ENCODE assay signal across 39 cellular contexts in the genomic region with DNA sequence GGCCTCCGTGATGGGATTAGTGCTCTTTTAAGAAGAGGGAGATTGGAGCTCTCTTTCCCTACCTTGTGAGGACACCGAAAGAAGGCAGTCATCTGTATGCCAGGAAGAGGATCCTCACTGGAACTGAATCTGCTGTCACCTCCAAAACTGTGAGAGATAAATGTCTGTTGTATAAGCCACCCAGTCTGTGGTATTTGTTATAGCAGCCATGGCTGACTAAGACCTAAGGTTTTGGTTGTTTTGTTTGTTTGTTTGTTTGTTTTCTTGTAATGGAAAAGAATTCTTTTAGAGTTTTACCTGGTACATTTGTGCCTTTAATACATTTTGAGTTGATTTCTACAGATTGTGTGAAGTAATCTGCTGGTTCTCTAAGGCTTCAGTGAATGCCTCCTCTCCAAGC.
"Had no signal": no experiment of that assay in that cellular context is flagged by ENCODE, and none has a peak within 500 bp of the region (broad histone marks: within the 10 kb centered on the region; RNA-seq: fewer than 3 reads in every experiment).

No MANE protein-coding gene starts in this region.

- H3K36me3 Mint-ChIP-seq: activated naive CD4-positive, alpha-beta T cell treated with anti-CD3 and anti-CD28 coated beads, Interleukin-2, amount 50 U/mL, for 72 hours; activated naive CD8-positive, alpha-beta T cell treated with anti-CD3 and anti-CD28 coated beads for 36 hours; activated naive CD8-positive, alpha-beta T cell treated with anti-CD3 and anti-CD28 coated beads, Interleukin-2, amount 10 ng/mL, durations not matched to agents 7 days and 5 days had no signal

- H3K9me3 Mint-ChIP-seq: activated naive CD4-positive, alpha-beta T cell treated with anti-CD3 and anti-CD28 coated beads, Interleukin-2, amount 10 ng/mL, durations not matched to agents 7 days and 5 days; activated naive CD4-positive, alpha-beta T cell treated with anti-CD3 and anti-CD28 coated beads, Interleukin-2, amount 50 U/mL, for 24 hours; activated naive CD4-positive, alpha-beta T cell treated with anti-CD3 and anti-CD28 coated beads, Interleukin-2, amount 50 U/mL, for 72 hours; activated naive CD8-positive, alpha-beta T cell treated with anti-CD3 and anti-CD28 coated beads for 36 hours; activated naive CD8-positive, alpha-beta T cell treated with anti-CD3 and anti-CD28 coated beads, Interleukin-2, amount 10 ng/mL, durations not matched to agents 7 days and 5 days; activated naive CD8-positive, alpha-beta T cell treated with anti-CD3 and anti-CD28 coated beads, Interleukin-2, amount 50 U/mL, for 24 hours; activated T-cell treated with anti-CD3 and anti-CD28 coated beads, Interleukin-2, amount 50 U/mL, for 24 hours; activated T-cell treated with anti-CD3 and anti-CD28 coated beads, Interleukin-2, amount 50 U/mL, for 4 hours; activated T-cell treated with anti-CD3 and anti-CD28 coated beads, Interleukin-2, amount 50 U/mL, for 72 hours; activated T-helper 1 cell treated with anti-CD3 and anti-CD28 coated beads, Interleukin-12 subunit alpha, Interleukin-12 subunit beta, Interleukin-2, Interleukin-4 antibody, amounts not matched to agents 30 ng/mL and 10 ng/mL and 1 ng/mL, durations not matched to agents 14 hours and 24 hours and 36 hours; activated T-helper 17 cell treated with anti-CD3 and anti-CD28 coated beads, Interleukin-2, amount 50 U/mL, for 72 hours; activated T-helper 2 cell treated with anti-CD3 and anti-CD28 coated beads, Interferon-gamma antibody, Interleukin-2, Interleukin-4, amounts not matched to agents 10 μg/mL and 5 μg/mL and 100 μg/mL, durations not matched to agents 14 hours and 24 hours and 36 hours; brain; central memory CD8-positive, alpha-beta T cell had no signal

- H3K27me3 ChIP-seq: ascending aorta, cardiac muscle cell had no signal

- H3K27ac ChIP-seq: adrenal gland, ascending aorta, body of pancreas, brain microvascular endothelial cell, breast epithelium, cardiac muscle cell had no signal

- H3K4me3 Mint-ChIP-seq: activated naive CD4-positive, alpha-beta T cell treated with anti-CD3 and anti-CD28 coated beads, Interleukin-2, amount 10 ng/mL, durations not matched to agents 7 days and 5 days; activated naive CD4-positive, alpha-beta T cell treated with anti-CD3 and anti-CD28 coated beads, Interleukin-2, amount 50 U/mL, for 24 hours; activated naive CD8-positive, alpha-beta T cell; activated naive CD8-positive, alpha-beta T cell treated with anti-CD3 and anti-CD28 coated beads for 36 hours; activated naive CD8-positive, alpha-beta T cell treated with anti-CD3 and anti-CD28 coated beads, Interleukin-2, amount 10 ng/mL, durations not matched to agents 7 days and 5 days; activated naive CD8-positive, alpha-beta T cell treated with anti-CD3 and anti-CD28 coated beads, Interleukin-2, amount 50 U/mL, for 24 hours; activated T-cell treated with anti-CD3 and anti-CD28 coated beads, Interleukin-2, amount 50 U/mL, for 24 hours; activated T-cell treated with anti-CD3 and anti-CD28 coated beads, Interleukin-2, amount 50 U/mL, for 4 hours; activated T-cell treated with anti-CD3 and anti-CD28 coated beads, Interleukin-2, amount 50 U/mL, for 72 hours; activated T-helper 1 cell treated with anti-CD3 and anti-CD28 coated beads, Interleukin-12 subunit alpha, Interleukin-12 subunit beta, Interleukin-2, Interleukin-4 antibody, amounts not matched to agents 30 ng/mL and 10 ng/mL and 1 ng/mL, durations not matched to agents 14 hours and 24 hours and 36 hours; activated T-helper 17 cell treated with anti-CD3 and anti-CD28 coated beads, Interleukin-2, amount 50 U/mL, for 72 hours; brain; central memory CD8-positive, alpha-beta T cell had no signal

- H3K9me3 ChIP-seq: adrenal gland, ascending aorta, body of pancreas, breast epithelium had no signal

- FAIRE-seq: astrocyte, bronchial epithelial cell, colon had no signal

- H3K4me1 ChIP-seq: ascending aorta, body of pancreas, breast epithelium had no signal

- H3K27ac Mint-ChIP-seq: activated naive CD4-positive, alpha-beta T cell treated with anti-CD3 and anti-CD28 coated beads, Interleukin-2, amount 10 ng/mL, durations not matched to agents 7 days and 5 days; activated naive CD4-positive, alpha-beta T cell treated with anti-CD3 and anti-CD28 coated beads, Interleukin-2, amount 50 U/mL, for 24 hours; activated naive CD4-positive, alpha-beta T cell treated with anti-CD3 and anti-CD28 coated beads, Interleukin-2, amount 50 U/mL, for 72 hours; activated naive CD8-positive, alpha-beta T cell; activated naive CD8-positive, alpha-beta T cell treated with anti-CD3 and anti-CD28 coated beads for 36 hours; activated naive CD8-positive, alpha-beta T cell treated with anti-CD3 and anti-CD28 coated beads, Interleukin-2, amount 10 ng/mL, durations not matched to agents 7 days and 5 days; activated naive CD8-positive, alpha-beta T cell treated with anti-CD3 and anti-CD28 coated beads, Interleukin-2, amount 50 U/mL, for 24 hours; activated T-cell treated with anti-CD3 and anti-CD28 coated beads, Interleukin-2, amount 50 U/mL, for 24 hours; activated T-cell treated with anti-CD3 and anti-CD28 coated beads, Interleukin-2, amount 50 U/mL, for 72 hours; activated T-helper 1 cell treated with anti-CD3 and anti-CD28 coated beads, Interleukin-12 subunit alpha, Interleukin-12 subunit beta, Interleukin-2, Interleukin-4 antibody, amounts not matched to agents 30 ng/mL and 10 ng/mL and 1 ng/mL, durations not matched to agents 14 hours and 24 hours and 36 hours; activated T-helper 17 cell treated with anti-CD3 and anti-CD28 coated beads, Interleukin-2, amount 50 U/mL, for 72 hours; activated T-helper 2 cell treated with anti-CD3 and anti-CD28 coated beads, Interferon-gamma antibody, Interleukin-2, Interleukin-4, amounts not matched to agents 10 μg/mL and 5 μg/mL and 100 μg/mL, durations not matched to agents 14 hours and 24 hours and 36 hours; brain had no signal

- DNase-seq: activated effector memory CD4-positive, alpha-beta T cell treated with anti-CD3 and anti-CD28 coated beads, Interleukin-2, amount 50 U/mL, for 16 hours; activated effector memory CD4-positive, alpha-beta T cell treated with Interleukin-2 at 50 U/mL for 16 hours; activated gamma-delta T cell; activated gamma-delta T cell treated with Interleukin-2 at 50 U/mL for 16 hours; activated naive CD4-positive, alpha-beta T cell treated with anti-CD3 and anti-CD28 coated beads, Interleukin-2, amount 10 ng/mL, durations not matched to agents 7 days and 5 days; activated naive CD4-positive, alpha-beta T cell treated with anti-CD3 and anti-CD28 coated beads, Interleukin-2, amount 50 U/mL, for 16 hours; activated naive CD4-positive, alpha-beta T cell treated with Interleukin-2 at 50 U/mL for 16 hours; activated naive CD8-positive, alpha-beta T cell treated with anti-CD3 and anti-CD28 coated beads for 36 hours; activated naive CD8-positive, alpha-beta T cell treated with anti-CD3 and anti-CD28 coated beads, Interleukin-2, amount 10 ng/mL, durations not matched to agents 7 days and 5 days; activated naive CD8-positive, alpha-beta T cell treated with anti-CD3 and anti-CD28 coated beads, Interleukin-2, amount 50 U/mL, for 24 hours; activated T-cell treated with anti-CD3 and anti-CD28 coated beads, Interleukin-2, amount 50 U/mL, for 1 hour; activated T-cell treated with anti-CD3 and anti-CD28 coated beads, Interleukin-2, amount 50 U/mL, for 24 hours; activated T-cell treated with anti-CD3 and anti-CD28 coated beads, Interleukin-2, amount 50 U/mL, for 4 hours; activated T-cell treated with anti-CD3 and anti-CD28 coated beads, Interleukin-2, amount 50 U/mL, for 48 hours; activated T-cell treated with anti-CD3 and anti-CD28 coated beads, Interleukin-2, amount 50 U/mL, for 72 hours; adrenal gland; amniotic stem cell; amygdala; anterior cingulate cortex; aorta; body of pancreas; brain microvascular endothelial cell; caudate nucleus; central memory CD4-positive, alpha-beta T cell; cerebellar nuclear complex had no signal

- ATAC-seq: activated naive CD4-positive, alpha-beta T cell treated with anti-CD3 and anti-CD28 coated beads, Interleukin-2, amount 50 U/mL, for 72 hours; activated naive CD8-positive, alpha-beta T cell treated with anti-CD3 and anti-CD28 coated beads, Interleukin-2, amount 50 U/mL, for 24 hours; activated T-cell treated with anti-CD3 and anti-CD28 coated beads, Interleukin-2, amount 50 U/mL, for 72 hours; activated T-helper 17 cell treated with anti-CD3 and anti-CD28 coated beads, Interleukin-2, amount 50 U/mL, for 72 hours; body of pancreas had no signal

- H3K36me3 ChIP-seq: ascending aorta, brain microvascular endothelial cell, breast epithelium, cardiac muscle cell had no signal

- H3K4me3 ChIP-seq: adrenal gland, ascending aorta, body of pancreas, breast epithelium, cardiac muscle cell had no signal
